1 cellular context compared by ENCODE assay signal in the genomic region with DNA sequence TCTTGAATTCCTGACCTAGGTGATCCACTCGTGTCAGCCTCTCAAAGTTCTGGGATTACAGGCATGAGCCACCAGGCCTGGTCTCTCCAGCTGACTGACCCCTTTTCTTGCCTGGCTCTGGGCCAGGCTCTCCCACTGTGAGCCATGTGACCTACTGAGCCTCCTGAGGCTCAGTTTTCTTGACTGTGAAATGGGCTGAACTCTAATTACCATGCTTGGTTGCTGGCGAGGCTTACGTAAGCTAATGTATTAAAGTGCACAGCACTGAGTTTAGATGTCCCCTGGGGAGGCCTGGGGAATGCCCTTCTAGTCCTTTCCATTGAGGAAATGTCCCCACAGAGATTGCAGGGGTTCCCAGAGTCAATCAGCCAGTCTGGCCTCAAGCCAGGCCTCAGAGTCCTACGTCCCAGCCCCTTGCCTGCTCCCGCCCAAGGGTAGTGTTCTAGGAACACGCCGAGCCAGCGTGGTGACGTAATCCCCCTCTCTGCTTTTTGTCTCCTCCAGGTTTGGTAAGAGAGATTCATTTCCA.
A peak's percentile ranks its signal among the peaks of the same experiment; 100 is the strongest.
TF ChIP-seq lines count a peak whose summit lies in the region.

No MANE protein-coding gene starts in this region.

TF ChIP-seq in IMR-90, 13 proteins besides CTCF, POLR2A, EP300 and RAD21:
- TF ChIP-seq CEBPB (IDR thresholded peaks at IDR 0.05; ENCODE audit: low read depth, low read length): 0 out of 2 replicates have a peak, but pooled peaks have one; percentile 12
- no peak for TF ChIP-seq NFE2L2 (IDR thresholded peaks at IDR 0.05; ENCODE audit: low read depth, low read length)
